14 cellular contexts compared by ENCODE assay signal in the genomic region with DNA sequence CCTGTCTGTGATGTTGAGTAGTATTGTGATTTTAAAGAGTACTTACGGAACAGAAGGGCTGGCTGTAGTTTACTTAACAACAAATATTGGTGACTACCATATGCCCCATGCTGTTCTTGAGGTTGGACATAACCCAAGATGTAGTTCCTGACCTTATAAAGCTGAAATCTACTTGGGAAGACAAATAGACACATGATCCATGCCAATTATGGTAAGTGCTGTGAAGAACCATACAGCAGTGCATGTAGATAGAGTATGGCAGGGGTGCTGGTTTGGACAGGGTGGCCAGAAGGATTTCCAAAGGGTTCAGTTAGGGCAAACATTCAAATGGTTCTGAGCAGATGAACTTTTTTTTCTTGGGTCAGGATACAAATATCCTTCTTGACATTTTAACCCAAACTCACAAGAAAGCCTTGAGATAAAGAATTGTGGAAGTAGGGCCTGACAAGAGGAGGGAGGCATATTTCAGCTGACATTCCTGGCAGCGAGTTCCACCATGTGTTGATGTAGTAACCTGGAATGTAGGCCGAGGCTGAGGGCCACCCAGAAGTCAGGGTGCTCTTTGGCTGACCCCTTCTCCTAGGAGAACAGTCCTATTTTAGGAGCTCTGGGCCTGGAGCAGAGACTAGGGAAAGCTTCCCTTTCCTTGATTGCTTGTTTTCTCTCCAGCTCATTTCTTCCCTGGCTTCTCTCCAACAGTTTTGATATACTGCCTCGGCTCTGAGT.
DNase-seq lines count a peak whose midpoint lies in the region; ATAC-seq, FAIRE-seq and TF ChIP-seq lines count a peak whose summit lies in the region.
"Had no signal": no experiment of that assay in that cellular context is flagged by ENCODE, and none has a peak within 500 bp of the region (broad histone marks: within the 10 kb centered on the region; RNA-seq: fewer than 3 reads in every experiment).

No MANE protein-coding gene starts in this region.

- H2AFZ ChIP-seq in neural progenitor cell (replicated peaks), result no peak overlapping the region

- no peaks in the 10 kb centered on the region for H3K4me1 Mint-ChIP-seq in neural progenitor cell
- H3K4me1 Mint-ChIP-seq: WTC11 had no signal

- no peak overlapping the region for H3K27ac Mint-ChIP-seq in neural progenitor cell
- H3K27ac Mint-ChIP-seq: CD4-positive, CD25-positive, alpha-beta regulatory T cell; WTC11 had no signal

- no peaks in the 10 kb centered on the region for H4K20me1 ChIP-seq in neural progenitor cell (ENCODE audit: low read depth)

- no peaks in the 10 kb centered on the region for H3K9me3 Mint-ChIP-seq in neural progenitor cell

- POLR2A ChIA-PET in BJ (lab: Charles Lee), result no interaction called here

- no peaks in the 10 kb centered on the region for H3K36me3 Mint-ChIP-seq in neural progenitor cell
- H3K36me3 Mint-ChIP-seq: CD4-positive, CD25-positive, alpha-beta regulatory T cell; WTC11 had no signal

- no peak for TF ChIP-seq CTCF in BJ (IDR thresholded peaks at IDR 0.05; ENCODE audit: insufficient read depth, low read depth, low read length)
- TF ChIP-seq CTCF in pancreas (IDR thresholded peaks at IDR 0.05), result no peak
- TF ChIP-seq CTCF in neural progenitor cell (IDR thresholded peaks at IDR 0.05), result no peak

- no peaks in the 10 kb centered on the region for H3K27me3 Mint-ChIP-seq in neural progenitor cell (ENCODE audit: insufficient read depth, low read depth)
- H3K27me3 Mint-ChIP-seq: CD4-positive, CD25-positive, alpha-beta regulatory T cell had no signal

- no peak overlapping the region for H3K9ac ChIP-seq in neural progenitor cell

- peak; percentile 11 for DNase-seq in BJ (ENCODE audit: low read depth)
- peak; percentile 74 to 76 for DNase-seq in SJCRH30
- peak; percentile 30 for DNase-seq in fibroblast of the conjunctiva (ENCODE audit: low read depth)
- DNase-seq in pancreas, result peak in 2 of 6 donors; percentile 10 to 33
- no peak for DNase-seq in neural progenitor cell (ENCODE audit: low spot score)
- no peak for DNase-seq in amniotic stem cell (lab: John Stamatoyannopoulos, UW)
- DNase-seq in glomerular visceral epithelial cell (ENCODE audit: extremely low spot score), result no peak
- DNase-seq in DMS114 treated with DMSO at 0.1 percent for 48 hours (lab: John Stamatoyannopoulos, UW; ENCODE audit: unreplicated experiment), result no peak
- DNase-seq: CD4-positive, CD25-positive, alpha-beta regulatory T cell; effector CD4-positive, alpha-beta T cell; occipital lobe had no signal

- H3F3A ChIP-seq in neural progenitor cell (ENCODE audit: low read depth), result no peaks in the 10 kb centered on the region

- H3K27me3 ChIP-seq in BJ (ENCODE audit: control insufficient read depth, insufficient read depth, low read length) (no peaks in the 10 kb centered on the region), SJCRH30 (no peaks in the 10 kb centered on the region), pancreas (no peaks in the 10 kb centered on the region), neural progenitor cell (no peaks in the 10 kb centered on the region)

- no peak overlapping the region for H3K4me2 ChIP-seq in neural progenitor cell

- no peak for FAIRE-seq in pancreas (lab: Jason Lieb, UNC)

- 49 to 51% methylated on average over 4 of the region's 4 CpGs for WGBS in pancreas, 2 donors

- CTCF ChIA-PET in BJ (lab: Yijun Ruan, JAX), result interaction anchor here (1.0 kb wide), 1 partner anchor 31 kb away, joined by 3 read pairs; no protein-coding TSS in a partner anchor

- H3K9me3 ChIP-seq in SJCRH30 (replicated peaks) (no peaks in the 10 kb centered on the region), pancreas (no peaks in the 10 kb centered on the region), neural progenitor cell (ENCODE audit: low read depth) (no peaks in the 10 kb centered on the region)

- ATAC-seq in pancreas, result peak in 3 of 4 donors; percentile 49 to 56 (median 55)
- ATAC-seq: Panc1, WTC11 had no signal

- H3K36me3 ChIP-seq in BJ (ENCODE audit: control insufficient read depth, insufficient read depth, low read length) (no peaks in the 10 kb centered on the region), SJCRH30 (no peaks in the 10 kb centered on the region), pancreas (no peaks in the 10 kb centered on the region), neural progenitor cell (no peaks in the 10 kb centered on the region)

- H3K27ac ChIP-seq in SJCRH30, result peak overlapping the region; percentile 53; the same call in 1 of the 2 replicates
- H3K27ac ChIP-seq in pancreas, result no peak overlapping the region
- no peak overlapping the region for H3K27ac ChIP-seq in neural progenitor cell
- H3K27ac ChIP-seq: HL-60 had no signal

- H3K4me1 ChIP-seq in SJCRH30 (peaks cover 11% of the 10 kb centered on the region), pancreas (no peaks in the 10 kb centered on the region), neural progenitor cell (no peaks in the 10 kb centered on the region)

- H3K79me2 ChIP-seq in neural progenitor cell (ENCODE audit: low read depth), result no peaks in the 10 kb centered on the region

- H3K4me3 Mint-ChIP-seq in neural progenitor cell, result no peak overlapping the region
- H3K4me3 Mint-ChIP-seq: CD4-positive, CD25-positive, alpha-beta regulatory T cell; WTC11 had no signal

- no peak overlapping the region for H3K4me3 ChIP-seq in BJ (ENCODE audit: low read depth, low read length)
- no peak overlapping the region for H3K4me3 ChIP-seq in SJCRH30
- H3K4me3 ChIP-seq in pancreas, result no peak overlapping the region
- H3K4me3 ChIP-seq in neural progenitor cell, result no peak overlapping the region

- intact Hi-C loops in pancreas (cut with DNase I), result no loop called here

Comparison
In these comparisons a context has a peak if more than half of its experiments do, and no peak if none do; other contexts are left out.
1. DNase-seq: peak in BJ (single experiment), SJCRH30 (2 of 2) and fibroblast of the conjunctiva (single experiment); none in neural progenitor cell (single experiment), amniotic stem cell (single experiment), glomerular visceral epithelial cell (single experiment) and DMS114 treated with DMSO at 0.1 percent for 48 hours (single experiment).